20 cellular contexts compared by ENCODE assay signal in the genomic region with DNA sequence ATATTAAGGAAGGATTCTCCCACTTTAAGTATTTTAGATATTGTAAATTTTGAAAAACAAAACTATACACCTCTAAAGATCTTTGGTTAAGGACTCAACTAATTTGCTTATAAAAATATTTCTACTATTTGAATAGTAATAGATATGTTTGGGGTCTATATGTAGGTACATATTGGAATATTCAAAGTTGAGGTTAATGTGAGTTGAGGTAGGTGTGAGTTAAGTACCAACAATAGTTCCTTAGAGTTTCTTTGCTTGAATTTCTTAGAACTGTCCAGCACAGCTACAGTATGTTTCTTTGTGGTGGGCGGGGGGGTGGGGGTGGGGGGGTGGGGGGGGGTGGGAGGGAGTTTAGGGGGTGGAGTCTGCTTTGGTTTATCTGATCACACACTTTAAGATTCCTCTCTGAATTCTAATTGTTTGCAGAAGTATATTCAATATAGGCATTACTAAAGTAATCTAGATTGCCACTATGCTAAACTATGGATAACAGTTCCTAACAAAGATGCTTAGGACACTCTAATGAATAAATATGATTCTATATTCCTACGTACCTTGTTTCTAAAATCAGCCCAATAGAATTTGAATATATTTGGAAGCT. TPM values are rescaled to one million over a fixed set of nuclear protein-coding genes. Genes with fewer than 3 reads are reported as not detected.
DNase-seq lines count a peak whose midpoint lies in the region; ATAC-seq, FAIRE-seq and TF ChIP-seq lines count a peak whose summit lies in the region.
"Had no signal": no experiment of that assay in that cellular context is flagged by ENCODE, and none has a peak within 500 bp of the region (broad histone marks: within the 10 kb centered on the region; RNA-seq: fewer than 3 reads in every experiment).

No MANE protein-coding gene starts in this region.

- no peak for DNase-seq in Right ventricle myocardium superior
- no peak for DNase-seq in T-helper 9 cell
- no peak for DNase-seq in NAMALWA (ENCODE audit: low spot score)
- no peak for DNase-seq in GM12891 (ENCODE audit: insufficient read length, low spot score)
- DNase-seq: DND-41, NCI-H1105, NCI-H1694 treated with DMSO at 0.1 percent for 48 hours, NCI-H2171, NCI-H446, NCI-H774, PC-3, SJCRH30 had no signal

- H3K79me2 ChIP-seq in parathyroid adenoma, result no peaks in the 10 kb centered on the region

- H3K4me1 Mint-ChIP-seq in brain, result peaks cover 32% of the 10 kb centered on the region

- H3K4me1 ChIP-seq in HUES48 (ENCODE audit: control insufficient read depth, insufficient read depth, low read length) (peaks cover 32% of the 10 kb centered on the region), iPS-18a (ENCODE audit: control insufficient read depth, low read depth, low read length) (peaks cover 38% of the 10 kb centered on the region), parathyroid adenoma (no peaks in the 10 kb centered on the region)
- H3K4me1 ChIP-seq: A549, SJCRH30 had no signal

- TF ChIP-seq CTCF in brain (conservative IDR thresholded peaks at IDR 0.05), result no peak
- no peak for TF ChIP-seq CTCF in parathyroid adenoma (IDR thresholded peaks at IDR 0.05)

- peak overlapping the region; percentile 78 for H3K4me3 ChIP-seq in HUES48 (ENCODE audit: low read depth, low read length)
- peak overlapping the region; percentile 77 for H3K4me3 ChIP-seq in iPS-18a (ENCODE audit: low read length)
- no peak overlapping the region for H3K4me3 ChIP-seq in parathyroid adenoma (ENCODE audit: low read depth, low read length)
- H3K4me3 ChIP-seq: A549, SJCRH30 had no signal

- no peak overlapping the region for H3K27ac Mint-ChIP-seq in brain

- intact Hi-C loops in Right ventricle myocardium superior (cut with DNase I), result no loop called here

- no peaks in the 10 kb centered on the region for H3K36me3 Mint-ChIP-seq in brain

- H3K27ac ChIP-seq in HUES48 (ENCODE audit: low read depth, low read length) (no peak overlapping the region), iPS-18a (ENCODE audit: low read length) (no peak overlapping the region), parathyroid adenoma (no peak overlapping the region)
- H3K27ac ChIP-seq: A549, RWPE1, SJCRH30 had no signal

- TF ChIP-seq POLR2A in GM12891 (IDR thresholded peaks at IDR 0.05; ENCODE audit: low read depth, low read length), result no peak

- FAIRE-seq in GM12891 (lab: Jason Lieb, UNC), result no peak
- FAIRE-seq: A549, G401.6 had no signal

- ATAC-seq in Right ventricle myocardium superior (ENCODE audit: poor library complexity), result no peak
- ATAC-seq: PC-3 had no signal

- H3K36me3 ChIP-seq in HUES48 (ENCODE audit: control insufficient read depth, insufficient read depth, low read length) (no peaks in the 10 kb centered on the region), iPS-18a (ENCODE audit: control insufficient read depth, low read depth, low read length) (no peaks in the 10 kb centered on the region), parathyroid adenoma (ENCODE audit: control insufficient read depth, insufficient read depth, low read length) (no peaks in the 10 kb centered on the region)
- H3K36me3 ChIP-seq: SJCRH30 had no signal

- H3K27me3 ChIP-seq in HUES48 (ENCODE audit: control insufficient read depth, insufficient read depth, low read length), result peaks cover 28% of the 10 kb centered on the region
- H3K27me3 ChIP-seq in iPS-18a (ENCODE audit: control insufficient read depth, insufficient read depth, low read length), result peaks cover 26% of the 10 kb centered on the region
- no peaks in the 10 kb centered on the region for H3K27me3 ChIP-seq in parathyroid adenoma (ENCODE audit: control insufficient read depth, insufficient read depth, low read length)
- H3K27me3 ChIP-seq: SJCRH30 had no signal

- H3K27me3 Mint-ChIP-seq in brain, result peaks cover 31% of the 10 kb centered on the region

- peak overlapping the region; percentile 52 for H3K4me2 ChIP-seq in parathyroid adenoma (ENCODE audit: low read length)
- H3K4me2 ChIP-seq: A549 had no signal

- H3K9ac ChIP-seq in HUES48 (ENCODE audit: low read depth, low read length) (no peak overlapping the region), iPS-18a (ENCODE audit: low read length) (no peak overlapping the region), parathyroid adenoma (no peak overlapping the region)

- H3K4me3 Mint-ChIP-seq in brain, result peak overlapping the region in 4 of 5 experiments; percentile 51 to 89 (median 87)

- H3K9me3 ChIP-seq in HUES48 (ENCODE audit: control insufficient read depth, insufficient read depth, low read length) (no peaks in the 10 kb centered on the region), iPS-18a (ENCODE audit: control insufficient read depth, low read depth, low read length) (no peaks in the 10 kb centered on the region), parathyroid adenoma (ENCODE audit: control insufficient read depth, low read length) (no peaks in the 10 kb centered on the region)
- H3K9me3 ChIP-seq: A549, SJCRH30 had no signal

- no peak overlapping the region for H2AFZ ChIP-seq in parathyroid adenoma

- H3K9me3 Mint-ChIP-seq in brain, result no peaks in the 10 kb centered on the region

TF ChIP-seq in GM12891, 5 proteins besides CTCF, POLR2A, EP300 and RAD21:
- TF ChIP-seq POU2F2 (IDR thresholded peaks at IDR 0.05; ENCODE audit: low read depth, low read length), result no peak
- TF ChIP-seq POLR2AphosphoS5 (IDR thresholded peaks at IDR 0.05; ENCODE audit: low read depth, low read length), result no peak
- no peak for TF ChIP-seq TAF1 (IDR thresholded peaks at IDR 0.05; ENCODE audit: low read depth, low read length)
- TF ChIP-seq SPI1 (IDR thresholded peaks at IDR 0.05; ENCODE audit: low read depth, low read length), result no peak
- no peak for TF ChIP-seq PAX5 (IDR thresholded peaks at IDR 0.05; ENCODE audit: insufficient read depth, low read length, severe bottlenecking)

RNA-seq across cellular contexts. Expression of a gene that starts 2.1 kb away (rescaled TPM):
- 23.5 TPM for polyA plus RNA-seq in brain (ENCODE audit: insufficient read depth, low read depth, low replicate concordance)
- total RNA-seq in Right ventricle myocardium superior, result not detected
- polyA plus RNA-seq in GM12891 (2012; ENCODE audit: low read depth, missing spikeins), result 0.09 TPM
- total RNA-seq: MCF 10A, PC-3, SJCRH30 had no signal
- polyA plus RNA-seq: A549 had no signal
